39 cellular contexts compared by ENCODE assay signal in genomic region chr1:248055261-248055660, GRCh38. TPM values are rescaled to one million over a fixed set of nuclear protein-coding genes. Genes with fewer than 3 reads are reported as not detected.
"Had no signal": no experiment of that assay in that cellular context is flagged by ENCODE, and none has a peak within 500 bp of the region (broad histone marks: within the 10 kb centered on the region; RNA-seq: fewer than 3 reads in every experiment).

No MANE protein-coding gene starts in this region.

- DNase-seq: Karpas-422, Kasumi-1, MM.1S, MV-4-11, NCI-H1048, NCI-H1092, NCI-H1092 treated with DMSO at 0.1 percent for 48 hours, NCI-H1105, NCI-H1105 treated with DMSO at 0.1 percent for 48 hours, NCI-H1417, NCI-H1417 treated with DMSO at 0.1 percent for 48 hours, NCI-H1436, NCI-H1436 treated with DMSO at 0.1 percent for 48 hours, NCI-H146, NCI-H1694, NCI-H1694 treated with DMSO at 0.1 percent for 48 hours, NCI-H187, NCI-H187 treated with DMSO at 0.1 percent for 48 hours, NCI-H1930, NCI-H2029, NCI-H2029 treated with DMSO at 0.1 percent for 48 hours, NCI-H2081, NCI-H2081 treated with DMSO at 0.1 percent for 48 hours, NCI-H2107, NCI-H2171, NCI-H2171 treated with DMSO at 0.1 percent for 48 hours, NCI-H2227 treated with DMSO at 0.1 percent for 48 hours, NCI-H226, NCI-H345, NCI-H446, NCI-H446 treated with DMSO at 0.1 percent for 48 hours, NCI-H510A, NCI-H510A treated with DMSO at 0.1 percent for 48 hours, NCI-H524, NCI-H524 treated with DMSO at 0.1 percent for 48 hours had no signal

RNA-seq across cellular contexts. Expression of gene OR2L3, which starts 8.6 kb away (rescaled TPM):
- total RNA-seq: LHCN-M2, M059J, MCF 10A, NCI-H460 had no signal

RNA-seq across cellular contexts. Expression of gene OR2L2, which starts 25.4 kb away (rescaled TPM):
- total RNA-seq: LHCN-M2, M059J, NCI-H460 had no signal

RNA-seq across cellular contexts. Expression of gene OR2L13, which starts 39.7 kb away (rescaled TPM):
- total RNA-seq: LHCN-M2, M059J, MCF 10A, NCI-H460 had no signal

RNA-seq across cellular contexts. Expression of gene OR2L5, which starts 41.8 kb away (rescaled TPM):
- total RNA-seq: LHCN-M2, M059J, MCF 10A, NCI-H460 had no signal
